Comparison of ENCODE assay signal across 16 cellular contexts in the genomic region with DNA sequence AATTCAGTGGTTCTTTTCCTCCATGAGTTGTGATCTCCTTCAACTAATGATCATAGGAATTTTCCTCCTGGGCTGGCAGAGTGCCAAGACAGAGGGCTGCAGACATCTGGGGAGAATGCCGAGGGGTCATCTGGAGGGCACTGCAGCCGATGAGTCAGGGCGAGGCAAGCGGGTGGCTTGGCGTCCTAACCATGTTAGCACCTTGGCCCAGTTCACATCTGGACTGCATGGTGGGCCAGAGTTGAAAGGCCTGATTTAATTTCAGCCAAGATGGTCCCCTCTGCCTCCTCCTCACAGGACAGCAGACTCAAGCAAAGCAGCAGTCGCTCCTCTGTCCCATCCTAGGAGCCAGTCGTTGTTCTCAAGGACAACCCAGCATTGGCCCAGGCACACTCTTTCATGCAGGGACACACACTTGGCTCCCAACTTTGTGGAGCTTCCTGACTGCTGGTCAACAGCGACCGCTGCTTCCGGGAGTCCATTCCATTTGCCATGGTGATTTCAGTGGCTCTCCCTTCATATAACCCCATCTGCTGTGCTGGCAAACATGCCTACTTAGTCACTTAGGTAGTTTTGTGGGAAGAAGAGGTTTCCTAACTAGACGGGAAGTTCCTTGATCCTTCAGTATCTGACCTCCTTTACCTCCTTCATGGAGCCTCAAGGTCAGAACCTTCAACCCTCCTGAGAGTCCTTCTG.
A peak's percentile ranks its signal among the peaks of the same experiment; 100 is the strongest.
DNase-seq lines count a peak whose midpoint lies in the region; ATAC-seq and TF ChIP-seq lines count a peak whose summit lies in the region.
"Had no signal": no experiment of that assay in that cellular context is flagged by ENCODE, and none has a peak within 500 bp of the region (broad histone marks: within the 10 kb centered on the region; RNA-seq: fewer than 3 reads in every experiment).

No MANE protein-coding gene starts in this region.

- TF ChIP-seq CTCF in Calu3 (IDR thresholded peaks at IDR 0.05; ENCODE audit: unreplicated experiment) (no peak), hepatocyte (IDR thresholded peaks at IDR 0.05; ENCODE audit: poor library complexity) (no peak)

- H3K27me3 ChIP-seq in hepatocyte, result no peaks in the 10 kb centered on the region

- H3K9me3 Mint-ChIP-seq in Calu3 (ENCODE audit: low read depth, unreplicated experiment), result peaks cover 3% of the 10 kb centered on the region
- peaks cover 8% of the 10 kb centered on the region for H3K9me3 Mint-ChIP-seq in activated T-helper 17 cell treated with anti-CD3 and anti-CD28 coated beads, Interleukin-2, amount 50 U/mL, for 72 hours
- peaks cover 4 to 12% of the 10 kb centered on the region in 2 donors for H3K9me3 Mint-ChIP-seq in stimulated activated naive CD8-positive, alpha-beta T cell treated with anti-CD3 and anti-CD28 coated beads, Interleukin-15, amount 100 ng/mL, for 72 hours

- BruUV-seq in Calu3 (replicated peaks; lab: Mats Ljungman, UMichigan), result no TSS peak

- H3K4me1 Mint-ChIP-seq in Calu3 (ENCODE audit: low read depth, unreplicated experiment), result no peaks in the 10 kb centered on the region
- no peaks in the 10 kb centered on the region for H3K4me1 Mint-ChIP-seq in activated T-helper 17 cell treated with anti-CD3 and anti-CD28 coated beads, Interleukin-2, amount 50 U/mL, for 72 hours
- no peaks in the 10 kb centered on the region for H3K4me1 Mint-ChIP-seq in stimulated activated naive CD8-positive, alpha-beta T cell treated with anti-CD3 and anti-CD28 coated beads, Interleukin-15, amount 100 ng/mL, for 72 hours

- intact Hi-C loops in Calu3 (cut with micrococcal nuclease; ENCODE audit: unreplicated experiment), result no loop called here

- CTCF ChIA-PET in Calu3 (lab: Charles Lee) (no interaction called here), HEK293T (lab: Yijun Ruan, JAX) (no interaction called here)

- no peaks in the 10 kb centered on the region for H3K79me2 ChIP-seq in hepatocyte
- H3K79me2 ChIP-seq: parathyroid adenoma had no signal

- no peaks in the 10 kb centered on the region for H3K9me2 ChIP-seq in hepatocyte (replicated peaks; ENCODE audit: insufficient read depth)

- H4K20me1 ChIP-seq in hepatocyte (ENCODE audit: insufficient read depth, poor library complexity, severe bottlenecking), result no peaks in the 10 kb centered on the region

- no peaks in the 10 kb centered on the region for H3K36me3 Mint-ChIP-seq in Calu3 (ENCODE audit: insufficient read depth, unreplicated experiment)
- no peaks in the 10 kb centered on the region for H3K36me3 Mint-ChIP-seq in activated T-helper 17 cell treated with anti-CD3 and anti-CD28 coated beads, Interleukin-2, amount 50 U/mL, for 72 hours (ENCODE audit: low read depth)

- H3K4me3 ChIP-seq in hepatocyte, result no peak overlapping the region
- H3K4me3 ChIP-seq: coronary artery had no signal

- no peaks in the 10 kb centered on the region for H3K36me3 ChIP-seq in hepatocyte (replicated peaks; ENCODE audit: insufficient read depth, low read depth)

- no peak overlapping the region for H3K27ac ChIP-seq in hepatocyte
- H3K27ac ChIP-seq: coronary artery, parathyroid adenoma had no signal

- ATAC-seq in activated T-helper 17 cell treated with anti-CD3 and anti-CD28 coated beads, Interleukin-2, amount 50 U/mL, for 72 hours (replicated peaks), result peak; percentile 70
- ATAC-seq in stimulated activated naive CD8-positive, alpha-beta T cell treated with anti-CD3 and anti-CD28 coated beads, Interleukin-15, amount 100 ng/mL, for 72 hours, result no peak
- no peak for ATAC-seq in HG02763 (IDR thresholded peaks at IDR 0.05; ENCODE audit: unreplicated experiment)
- ATAC-seq: stimulated activated naive CD8-positive, alpha-beta T cell treated with anti-CD3 and anti-CD28 coated beads, Interleukin-15, Interleukin-2, amounts not matched to agents 100 U/mL and 50 U/mL, for 24 hours had no signal

- DNase-seq in Calu3, result peak; percentile 54
- DNase-seq in LHCN-M2 (ENCODE audit: low read depth), result peak; percentile 51
- DNase-seq in hepatocyte (ENCODE audit: low spot score), result peak; percentile 53
- DNase-seq in NCI-H1436 (lab: John Stamatoyannopoulos, UW), result no peak
- no peak for DNase-seq in stimulated activated naive CD8-positive, alpha-beta T cell treated with anti-CD3 and anti-CD28 coated beads, Interleukin-15, amount 100 ng/mL, for 72 hours
- DNase-seq in HEK293T (ENCODE audit: extremely low spot score), result no peak
- DNase-seq: activated CD4-positive, alpha-beta T cell treated with anti-CD3 and anti-CD28 coated beads, Interleukin-2, amount 50 U/mL, for 4 hours; activated naive CD4-positive, alpha-beta T cell treated with anti-CD3 and anti-CD28 coated beads for 36 hours; hippocampal formation; MV-4-11; stimulated activated CD4-positive, alpha-beta T cell treated with anti-CD3 and anti-CD28 coated beads, Interleukin-2, amount 100 ng/mL, for 48 hours; stimulated activated naive CD8-positive, alpha-beta T cell treated with anti-CD3 and anti-CD28 coated beads, Interleukin-15, Interleukin-2, amounts not matched to agents 100 U/mL and 50 U/mL, for 24 hours had no signal

- no peak overlapping the region for H3K27ac Mint-ChIP-seq in Calu3 (ENCODE audit: unreplicated experiment)
- peak overlapping the region; percentile 26 for H3K27ac Mint-ChIP-seq in activated T-helper 17 cell treated with anti-CD3 and anti-CD28 coated beads, Interleukin-2, amount 50 U/mL, for 72 hours
- peak overlapping the region in 1 of 2 donors; percentile 43 for H3K27ac Mint-ChIP-seq in stimulated activated naive CD8-positive, alpha-beta T cell treated with anti-CD3 and anti-CD28 coated beads, Interleukin-15, amount 100 ng/mL, for 72 hours
- H3K27ac Mint-ChIP-seq: activated naive CD4-positive, alpha-beta T cell treated with anti-CD3 and anti-CD28 coated beads for 36 hours had no signal

- WGBS in hepatocyte (ENCODE audit: low lambda C conversion rate, missing lambda C conversion rate), result 75% methylated on average over 11 of the region's 11 CpGs

- H3K4me2 ChIP-seq in hepatocyte, result no peak overlapping the region

- H3K9me3 ChIP-seq in hepatocyte (ENCODE audit: low read depth), result no peaks in the 10 kb centered on the region

- POLR2A ChIA-PET in HEK293T (lab: Yijun Ruan, JAX), result no interaction called here

- no peak overlapping the region for H3K4me3 Mint-ChIP-seq in Calu3 (ENCODE audit: low read depth, unreplicated experiment)
- no peak overlapping the region for H3K4me3 Mint-ChIP-seq in activated T-helper 17 cell treated with anti-CD3 and anti-CD28 coated beads, Interleukin-2, amount 50 U/mL, for 72 hours
- H3K4me3 Mint-ChIP-seq in stimulated activated naive CD8-positive, alpha-beta T cell treated with anti-CD3 and anti-CD28 coated beads, Interleukin-15, amount 100 ng/mL, for 72 hours, result no peak overlapping the region
- H3K4me3 Mint-ChIP-seq: activated naive CD4-positive, alpha-beta T cell treated with anti-CD3 and anti-CD28 coated beads for 36 hours had no signal

- no peak overlapping the region for H2AFZ ChIP-seq in hepatocyte
- H2AFZ ChIP-seq: parathyroid adenoma had no signal

- H3K4me1 ChIP-seq in hepatocyte (ENCODE audit: insufficient read depth), result no peaks in the 10 kb centered on the region
- H3K4me1 ChIP-seq: parathyroid adenoma had no signal

- no peaks in the 10 kb centered on the region for H3K27me3 Mint-ChIP-seq in Calu3 (ENCODE audit: unreplicated experiment)
- peaks cover 10% of the 10 kb centered on the region for H3K27me3 Mint-ChIP-seq in activated T-helper 17 cell treated with anti-CD3 and anti-CD28 coated beads, Interleukin-2, amount 50 U/mL, for 72 hours
- H3K27me3 Mint-ChIP-seq in stimulated activated naive CD8-positive, alpha-beta T cell treated with anti-CD3 and anti-CD28 coated beads, Interleukin-15, amount 100 ng/mL, for 72 hours, result peaks cover 6% of the 10 kb centered on the region

TF ChIP-seq in HEK293T, 16 proteins besides CTCF, POLR2A, EP300 and RAD21:
- TF ChIP-seq CTBP1 (IDR thresholded peaks at IDR 0.05; ENCODE audit: borderline replicate concordance), result no peak

Comparison
In these comparisons a context has a peak if more than half of its experiments do, and no peak if none do; other contexts are left out.
1. DNase-seq: peak in Calu3 (single experiment), LHCN-M2 (single experiment) and hepatocyte (single experiment); none in NCI-H1436 (single experiment), stimulated activated naive CD8-positive, alpha-beta T cell treated with anti-CD3 and anti-CD28 coated beads, Interleukin-15, amount 100 ng/mL, for 72 hours (0 of 2) and HEK293T (single experiment).